Comparison of ENCODE assay signal across 8 cellular contexts in genomic region chr6:117674991-117675657, GRCh38. TPM values are rescaled to one million over a fixed set of nuclear protein-coding genes. Genes with fewer than 3 reads are reported as not detected.
DNase-seq lines count a peak whose midpoint lies in the region; ATAC-seq and TF ChIP-seq lines count a peak whose summit lies in the region.

TSS of gene NUS1 (plus strand) at chr6:117675469. CDS start at chr6:117675671, 202 bp downstream.

- H3K36me3 ChIP-seq in KOPT-K1 (ENCODE audit: insufficient read depth, low read length) (peaks cover 14% of the 10 kb centered on the region), Panc1 (ENCODE audit: control insufficient read depth, insufficient read depth, low read length) (no peaks in the 10 kb centered on the region), esophagus (ENCODE audit: control insufficient read depth in 2 of 2, insufficient read depth in 2 of 2, low read length in 1 of 2) (peaks cover 0 to 3% of the 10 kb centered on the region in 2 donors), muscle layer of colon (ENCODE audit: insufficient read depth, low read length) (no peaks in the 10 kb centered on the region)

- ATAC-seq in GM21825 (IDR thresholded peaks at IDR 0.05; ENCODE audit: unreplicated experiment): peak; percentile 99
- ATAC-seq in Panc1: peak; percentile 99

- H3K27me3 Mint-ChIP-seq in activated T-cell treated with anti-CD3 and anti-CD28 coated beads, Interleukin-2, amount 50 U/mL, for 24 hours: no peaks in the 10 kb centered on the region

- H3K27ac ChIP-seq in KOPT-K1 (ENCODE audit: low read depth, low read length, poor library complexity, severe bottlenecking): peak within 1 kb of the TSS; percentile 72
- H3K27ac ChIP-seq in Panc1 (ENCODE audit: low read length): peak within 1 kb of the TSS; percentile 91
- H3K27ac ChIP-seq in esophagus (ENCODE audit: low read depth in 2 of 2, low read length in 1 of 2): peak within 1 kb of the TSS; percentile 51 to 58
- peak within 1 kb of the TSS; percentile 73 for H3K27ac ChIP-seq in muscle layer of colon (ENCODE audit: low read depth, low read length)

- in situ Hi-C loops in Panc1 (cut with HindIII; ENCODE audit: low pct_unique_long_range_greater_than_20kb, low sequenced_read_pairs): no loop called here

- H3K9me3 ChIP-seq in KOPT-K1 (ENCODE audit: insufficient read depth, low read length, poor library complexity, severe bottlenecking) (peaks cover 3% of the 10 kb centered on the region), Panc1 (ENCODE audit: control insufficient read depth, insufficient read depth, low read depth, low read length) (no peaks in the 10 kb centered on the region), esophagus (ENCODE audit: control insufficient read depth in 2 of 2, insufficient read depth in 1 of 2, low read depth in 1 of 2, low read length in 1 of 2) (no peaks in the 10 kb centered on the region), muscle layer of colon (ENCODE audit: low read length) (no peaks in the 10 kb centered on the region)

- CTCF ChIA-PET in Panc1 (lab: Charles Lee): no interaction called here

- TF ChIP-seq CTCF in Panc1 (IDR thresholded peaks at IDR 0.05): peak; percentile 98

- H3K36me3 Mint-ChIP-seq in activated T-cell treated with anti-CD3 and anti-CD28 coated beads, Interleukin-2, amount 50 U/mL, for 24 hours (ENCODE audit: low read depth): peaks cover 40% of the 10 kb centered on the region

- DNase-seq in DMS79 treated with DMSO at 0.1 percent for 48 hours (lab: John Stamatoyannopoulos, UW) (peak; percentile 94), Panc1 (ENCODE audit: low read depth, low spot score) (peak; percentile 88)
- DNase-seq in activated T-cell treated with anti-CD3 and anti-CD28 coated beads, Interleukin-2, amount 50 U/mL, for 24 hours: peak; percentile 99
- DNase-seq in stimulated activated CD8-positive, alpha-beta memory T cell treated with anti-CD3 and anti-CD28 coated beads, Interleukin-7, amount 100 ng/mL, for 1 hour (ENCODE audit: low read depth in 2 of 2): peak; percentile 98

- peaks cover 48% of the 10 kb centered on the region for H3K4me1 Mint-ChIP-seq in activated T-cell treated with anti-CD3 and anti-CD28 coated beads, Interleukin-2, amount 50 U/mL, for 24 hours (ENCODE audit: low read depth)

- POLR2A ChIA-PET in Panc1 (lab: Charles Lee): no interaction called here

- BruUV-seq in Panc1 (replicated peaks; lab: Mats Ljungman, UMichigan): no TSS peak

- intact Hi-C loops in Panc1 (cut with micrococcal nuclease; ENCODE audit: unreplicated experiment): loop anchor here (10.0 kb wide), 1 partner anchor 220 kb away; no protein-coding TSS in a partner anchor

- H3K4me3 ChIP-seq in Panc1 (ENCODE audit: low read depth in 2 of 2, low read length in 2 of 2) (peak within 1 kb of the TSS; percentile 67 to 99), esophagus (ENCODE audit: low read depth in 1 of 2, low read length in 2 of 2) (peak within 1 kb of the TSS; percentile 69 to 78), muscle layer of colon (ENCODE audit: low read depth in 1 of 2, low read length in 2 of 2) (peak within 1 kb of the TSS; percentile 76 to 88)

- H3K27me3 ChIP-seq in Panc1 (ENCODE audit: control insufficient read depth, insufficient read depth, low read length) (no peaks in the 10 kb centered on the region), esophagus (ENCODE audit: control insufficient read depth in 1 of 2, insufficient read depth in 2 of 2, low read length in 2 of 2) (no peaks in the 10 kb centered on the region), muscle layer of colon (ENCODE audit: control insufficient read depth in 1 of 2, insufficient read depth in 2 of 2, low read length in 2 of 2) (no peaks in the 10 kb centered on the region)

- H3K27ac Mint-ChIP-seq in activated T-cell treated with anti-CD3 and anti-CD28 coated beads, Interleukin-2, amount 50 U/mL, for 24 hours: peak within 1 kb of the TSS; percentile 99

- 0 to 1% methylated on average over 53 of the region's 53 CpGs for WGBS in esophagus, 2 donors

- H3K9me3 Mint-ChIP-seq in activated T-cell treated with anti-CD3 and anti-CD28 coated beads, Interleukin-2, amount 50 U/mL, for 24 hours: no peaks in the 10 kb centered on the region

- H3K4me1 ChIP-seq in Panc1 (ENCODE audit: control insufficient read depth, insufficient read depth, low read length): peaks cover 25% of the 10 kb centered on the region
- H3K4me1 ChIP-seq in esophagus (ENCODE audit: control insufficient read depth in 2 of 2, insufficient read depth in 2 of 2, low read length in 1 of 2): peaks cover 0 to 4% of the 10 kb centered on the region in 2 donors
- H3K4me1 ChIP-seq in muscle layer of colon (ENCODE audit: insufficient read depth, low read length): peaks cover 32% of the 10 kb centered on the region

- H3K4me3 Mint-ChIP-seq in activated T-cell treated with anti-CD3 and anti-CD28 coated beads, Interleukin-2, amount 50 U/mL, for 24 hours: peak within 1 kb of the TSS; percentile 96

- H3K9ac ChIP-seq in muscle layer of colon (ENCODE audit: low read length): no peak within 1 kb of the TSS

RNA-seq across cellular contexts. Expression of gene NUS1, which starts in this region (rescaled TPM):
- total RNA-seq in Panc1 (2021; ENCODE audit: unreplicated experiment): 57.3 TPM
- 23.9 TPM for polyA plus RNA-seq in Panc1 (2012; ENCODE audit: insufficient read length)
- polyA plus RNA-seq in esophagus: 10 to 100 TPM in 1 of 2 donors, 1 to 10 TPM in 1; 9.2 to 13.3 TPM

Comparison
In these comparisons a context has a peak if more than half of its experiments do, and no peak if none do; other contexts are left out.
1. Peak in every context shown above with its lines: DNase-seq, ATAC-seq, H3K4me3 ChIP-seq and H3K27ac ChIP-seq.